ENCODE assay signal across 8 cellular contexts in genomic region chr15:90419738-90420487, GRCh38. TPM values are rescaled to one million over a fixed set of nuclear protein-coding genes. Genes with fewer than 3 reads are reported as not detected.
DNase-seq lines count a peak whose midpoint lies in the region; ATAC-seq, FAIRE-seq and TF ChIP-seq lines count a peak whose summit lies in the region.

No MANE protein-coding gene starts in this region.

- no peak overlapping the region for H2AFZ ChIP-seq in HepG2 (ENCODE audit: low read length)

- H3K27me3 ChIP-seq in body of pancreas (no peaks in the 10 kb centered on the region), vagina (no peaks in the 10 kb centered on the region), HepG2 (ENCODE audit: control insufficient read depth in 1 of 2, insufficient read depth in 2 of 2, low read length in 2 of 2) (no peaks in the 10 kb centered on the region)

- no peaks in the 10 kb centered on the region for H4K20me1 ChIP-seq in HepG2 (ENCODE audit: insufficient read depth, low read length)

- H3K79me2 ChIP-seq in HepG2 (ENCODE audit: insufficient read depth, low read length), result peaks cover 2% of the 10 kb centered on the region

- no peak for TF ChIP-seq RAD21 in HepG2 (CRISPR knock-in tag; IDR thresholded peaks at IDR 0.05)

- H3K9me3 ChIP-seq in body of pancreas, result no peaks in the 10 kb centered on the region
- H3K9me3 ChIP-seq in vagina, result no peaks in the 10 kb centered on the region
- H3K9me3 ChIP-seq in HepG2 (ENCODE audit: low read length), result no peaks in the 10 kb centered on the region

- CTCF ChIA-PET in HepG2 (lab: Yijun Ruan, JAX; ENCODE audit: low intra/inter-chr PET ratio, low total read pairs), result no interaction called here

- POLR2A ChIA-PET in HepG2 (lab: Yijun Ruan, JAX), result no interaction called here

- peak; percentile 61 for ATAC-seq in GM19043 (IDR thresholded peaks at IDR 0.05; ENCODE audit: low read depth, unreplicated experiment)
- ATAC-seq in body of pancreas, result peak; percentile 27
- no peak for ATAC-seq in GM19023 (IDR thresholded peaks at IDR 0.05; ENCODE audit: unreplicated experiment)
- no peak for ATAC-seq in HepG2

- intact Hi-C loops in body of pancreas (cut with DNase I) (no loop called here), vagina (cut with DNase I) (no loop called here), HepG2 (cut with micrococcal nuclease; ENCODE audit: unreplicated experiment) (no loop called here)

- peaks cover 9% of the 10 kb centered on the region for H3K9me3 Mint-ChIP-seq in mesothelial cell of epicardium

- peaks cover 54% of the 10 kb centered on the region for H3K4me1 ChIP-seq in body of pancreas
- H3K4me1 ChIP-seq in vagina, result peaks cover 77% of the 10 kb centered on the region
- peaks cover 45% of the 10 kb centered on the region for H3K4me1 ChIP-seq in HepG2 (ENCODE audit: insufficient read depth, low read length)

- BruUV-seq in HepG2 (replicated peaks; lab: Mats Ljungman, UMichigan), result no TSS peak

- H3K36me3 ChIP-seq in body of pancreas (replicated peaks in 1 of 2; ENCODE audit: insufficient read depth in 1 of 2, low read depth in 2 of 2) (no peaks in the 10 kb centered on the region), vagina (no peaks in the 10 kb centered on the region), HepG2 (replicated peaks in 1 of 2; ENCODE audit: control insufficient read depth in 1 of 2, insufficient read depth in 2 of 2, low read length in 2 of 2) (no peaks in the 10 kb centered on the region)

- peaks cover 10% of the 10 kb centered on the region for H3K36me3 Mint-ChIP-seq in mesothelial cell of epicardium

- 66 to 73% methylated on average over 7 of the region's 7 CpGs for WGBS in body of pancreas, 2 donors
- WGBS in HepG2 (ENCODE audit: low lambda C conversion rate), result 93% methylated on average over 7 of the region's 7 CpGs

- TF ChIP-seq CTCF in body of pancreas (IDR thresholded peaks at IDR 0.05), result no peak
- no peak for TF ChIP-seq CTCF in mesothelial cell of epicardium (IDR thresholded peaks at IDR 0.05; ENCODE audit: unreplicated experiment)
- TF ChIP-seq CTCF in vagina (IDR thresholded peaks at IDR 0.05), result no peak
- no peak for TF ChIP-seq CTCF in HepG2 (CRISPR knock-in tag; IDR thresholded peaks at IDR 0.05)

- H3K27ac Mint-ChIP-seq in mesothelial cell of epicardium, result peak overlapping the region; percentile 94

- in situ Hi-C loops in HepG2 (cut with HindIII; ENCODE audit: extremely low pct_ligation_motif_present, low pct_unique_long_range_greater_than_20kb), result no loop called here

- TF ChIP-seq POLR2A in body of pancreas (IDR thresholded peaks at IDR 0.05) (no peak), vagina (IDR thresholded peaks at IDR 0.05) (no peak), HepG2 (IDR thresholded peaks at IDR 0.05; ENCODE audit: insufficient read depth in 1 of 2, low read depth in 2 of 2, low read length in 2 of 2) (no peak)

- TF ChIP-seq EP300 in HepG2 (IDR thresholded peaks at IDR 0.05; ENCODE audit: low read depth in 2 of 2, low read length in 2 of 2) (no peak), HepG2 (CRISPR knock-in tag; IDR thresholded peaks at IDR 0.05; ENCODE audit: borderline replicate concordance) (no peak)

- H3K4me3 Mint-ChIP-seq in mesothelial cell of epicardium, result no peak overlapping the region

- peak; percentile 92 for DNase-seq in HT1080 (ENCODE audit: low read depth)
- no peak for DNase-seq in body of pancreas
- DNase-seq in mesothelial cell of epicardium (ENCODE audit: low spot score in 2 of 2, unreplicated experiment in 2 of 2), result no peak
- no peak for DNase-seq in vagina (ENCODE audit: extremely low spot score in 2 of 2)
- no peak for DNase-seq in NCI-H526 treated with DMSO at 0.1 percent for 48 hours (lab: John Stamatoyannopoulos, UW)
- no peak for DNase-seq in HepG2 (ENCODE audit: low spot score)

- no peak overlapping the region for H3K9ac ChIP-seq in HepG2 (ENCODE audit: insufficient read depth, low read depth, low read length)

- peaks cover 43% of the 10 kb centered on the region for H3K4me1 Mint-ChIP-seq in mesothelial cell of epicardium

- H3K4me3 ChIP-seq in body of pancreas, result no peak overlapping the region
- H3K4me3 ChIP-seq in vagina, result peak overlapping the region in 1 of 2 donors; percentile 7
- no peak overlapping the region for H3K4me3 ChIP-seq in HepG2 (replicated peaks in 1 of 3; ENCODE audit: insufficient read depth in 1 of 3, low read depth in 2 of 3, low read length in 3 of 3)

- H3K27me3 Mint-ChIP-seq in mesothelial cell of epicardium (ENCODE audit: low read depth), result no peaks in the 10 kb centered on the region

- no peak overlapping the region for H3K4me2 ChIP-seq in HepG2 (ENCODE audit: low read depth, low read length)

- no peak for FAIRE-seq in HepG2 (lab: Jason Lieb, UNC)

- H3K27ac ChIP-seq in body of pancreas (no peak overlapping the region), vagina (peak overlapping the region; percentile 72), HepG2 (ENCODE audit: extremely low read length, insufficient read depth, low read length) (no peak overlapping the region)

TF ChIP-seq in HepG2, 621 proteins besides CTCF, POLR2A, EP300 and RAD21 (continues in another document):
- TF ChIP-seq, protein P1, sequence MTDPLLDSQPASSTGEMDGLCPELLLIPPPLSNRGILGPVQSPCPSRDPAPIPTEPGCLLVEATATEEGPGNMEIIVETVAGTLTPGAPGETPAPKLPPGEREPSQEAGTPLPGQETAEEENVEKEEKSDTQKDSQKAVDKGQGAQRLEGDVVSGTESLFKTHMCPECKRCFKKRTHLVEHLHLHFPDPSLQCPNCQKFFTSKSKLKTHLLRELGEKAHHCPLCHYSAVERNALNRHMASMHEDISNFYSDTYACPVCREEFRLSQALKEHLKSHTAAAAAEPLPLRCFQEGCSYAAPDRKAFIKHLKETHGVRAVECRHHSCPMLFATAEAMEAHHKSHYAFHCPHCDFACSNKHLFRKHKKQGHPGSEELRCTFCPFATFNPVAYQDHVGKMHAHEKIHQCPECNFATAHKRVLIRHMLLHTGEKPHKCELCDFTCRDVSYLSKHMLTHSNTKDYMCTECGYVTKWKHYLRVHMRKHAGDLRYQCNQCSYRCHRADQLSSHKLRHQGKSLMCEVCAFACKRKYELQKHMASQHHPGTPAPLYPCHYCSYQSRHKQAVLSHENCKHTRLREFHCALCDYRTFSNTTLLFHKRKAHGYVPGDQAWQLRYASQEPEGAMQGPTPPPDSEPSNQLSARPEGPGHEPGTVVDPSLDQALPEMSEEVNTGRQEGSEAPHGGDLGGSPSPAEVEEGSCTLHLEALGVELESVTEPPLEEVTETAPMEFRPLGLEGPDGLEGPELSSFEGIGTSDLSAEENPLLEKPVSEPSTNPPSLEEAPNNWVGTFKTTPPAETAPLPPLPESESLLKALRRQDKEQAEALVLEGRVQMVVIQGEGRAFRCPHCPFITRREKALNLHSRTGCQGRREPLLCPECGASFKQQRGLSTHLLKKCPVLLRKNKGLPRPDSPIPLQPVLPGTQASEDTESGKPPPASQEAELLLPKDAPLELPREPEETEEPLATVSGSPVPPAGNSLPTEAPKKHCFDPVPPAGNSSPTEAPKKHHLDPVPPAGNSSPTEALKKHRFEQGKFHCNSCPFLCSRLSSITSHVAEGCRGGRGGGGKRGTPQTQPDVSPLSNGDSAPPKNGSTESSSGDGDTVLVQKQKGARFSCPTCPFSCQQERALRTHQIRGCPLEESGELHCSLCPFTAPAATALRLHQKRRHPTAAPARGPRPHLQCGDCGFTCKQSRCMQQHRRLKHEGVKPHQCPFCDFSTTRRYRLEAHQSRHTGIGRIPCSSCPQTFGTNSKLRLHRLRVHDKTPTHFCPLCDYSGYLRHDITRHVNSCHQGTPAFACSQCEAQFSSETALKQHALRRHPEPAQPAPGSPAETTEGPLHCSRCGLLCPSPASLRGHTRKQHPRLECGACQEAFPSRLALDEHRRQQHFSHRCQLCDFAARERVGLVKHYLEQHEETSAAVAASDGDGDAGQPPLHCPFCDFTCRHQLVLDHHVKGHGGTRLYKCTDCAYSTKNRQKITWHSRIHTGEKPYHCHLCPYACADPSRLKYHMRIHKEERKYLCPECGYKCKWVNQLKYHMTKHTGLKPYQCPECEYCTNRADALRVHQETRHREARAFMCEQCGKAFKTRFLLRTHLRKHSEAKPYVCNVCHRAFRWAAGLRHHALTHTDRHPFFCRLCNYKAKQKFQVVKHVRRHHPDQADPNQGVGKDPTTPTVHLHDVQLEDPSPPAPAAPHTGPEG (CRISPR knock-in tag; IDR thresholded peaks at IDR 0.05), result no peak
- no peak for TF ChIP-seq GTF2F1 (IDR thresholded peaks at IDR 0.05; ENCODE audit: low read length)

RNA-seq across cellular contexts. Expression of gene IQGAP1, which starts 31.9 kb away (rescaled TPM):
- total RNA-seq in HT1080 (2014; rRNA removed; shearing (Covaris generic)), result 145 and 148 TPM in 2 replicates
- 13.7 and 18.4 TPM in 2 replicates for polyA plus RNA-seq in HT1080 (2015; cell fraction: cytosol; rRNA removed)
- polyA plus RNA-seq in HT1080 (2015; cell fraction: nucleus; rRNA removed), result 651 and 738 TPM in 2 replicates
- 10 to 100 TPM; 79.6 to 92.9 TPM for total RNA-seq in body of pancreas
- 104 to 110 TPM (median 105 TPM) in 3 replicates for total RNA-seq in mesothelial cell of epicardium
- total RNA-seq in vagina, result 261 TPM
- 25.9 and 37.9 TPM in 2 replicates for total RNA-seq in HepG2 (2016; rRNA removed; fragmentation: Illumina TruSeq; extraction: Trizol)
- total RNA-seq in HepG2 (2016; cell fraction: cytosol; rRNA removed; fragmentation: Illumina TruSeq; extraction: Trizol; ENCODE audit: low read depth), result 7.0 and 10.3 TPM in 2 replicates
- 24.2 and 39.8 TPM in 2 replicates for total RNA-seq in HepG2 (2016; cell fraction: insoluble cytoplasmic fraction; rRNA removed; fragmentation: Illumina TruSeq; extraction: Trizol)
- total RNA-seq in HepG2 (2016; cell fraction: membrane; rRNA removed; fragmentation: Illumina TruSeq; extraction: Trizol), result 4.9 and 6.0 TPM in 2 replicates
- total RNA-seq in HepG2 (2016; cell fraction: nucleus; rRNA removed; fragmentation: Illumina TruSeq; extraction: Trizol), result 45.8 and 61.3 TPM in 2 replicates
- polyA plus RNA-seq in HepG2 (2011; rRNA removed), result 22.5 and 29.5 TPM in 2 replicates
- 6.9 and 8.8 TPM in 2 replicates for polyA plus RNA-seq in HepG2 (2011; cell fraction: cytosol; rRNA removed)
- 43.0 and 44.1 TPM in 2 replicates for polyA plus RNA-seq in HepG2 (2011; cell fraction: nucleus; rRNA removed)
- polyA plus RNA-seq in HepG2 (2012), result 19.9 and 21.7 TPM in 2 replicates
- 0.76 and 1.4 TPM in 2 replicates for polyA plus RNA-seq in HepG2 (2016; cell fraction: cytosol; fragmentation: Illumina TruSeq; extraction: Trizol; ENCODE audit: low read depth)
- 26.8 and 29.0 TPM in 2 replicates for polyA plus RNA-seq in HepG2 (2016; cell fraction: insoluble cytoplasmic fraction; fragmentation: Illumina TruSeq; extraction: Trizol; ENCODE audit: low read depth)
- polyA plus RNA-seq in HepG2 (2016; cell fraction: membrane; fragmentation: Illumina TruSeq; extraction: Trizol; ENCODE audit: low read depth), result 2.5 and 4.1 TPM in 2 replicates
- 58.6 and 63.1 TPM in 2 replicates for polyA plus RNA-seq in HepG2 (2016; cell fraction: nucleus; fragmentation: Illumina TruSeq; extraction: Trizol; ENCODE audit: insufficient read depth, low read depth)
- polyA minus RNA-seq in HepG2 (2011; rRNA and poly(A)+ RNA removed; ENCODE audit: low replicate concordance), result 43.9 and 274 TPM in 2 replicates
- polyA minus RNA-seq in HepG2 (2011; cell fraction: cytosol; rRNA and poly(A)+ RNA removed), result 20.6 and 26.9 TPM in 2 replicates
- polyA minus RNA-seq in HepG2 (2011; cell fraction: nucleus; rRNA and poly(A)+ RNA removed), result 216 and 230 TPM in 2 replicates

Comparison
In these comparisons a context has a peak if more than half of its experiments do, and no peak if none do; other contexts are left out.
1. ATAC-seq: peak in GM19043 (single experiment) and body of pancreas (single experiment); none in GM19023 (single experiment) and HepG2 (single experiment).